8 cellular contexts compared by ENCODE assay signal in the genomic region with DNA sequence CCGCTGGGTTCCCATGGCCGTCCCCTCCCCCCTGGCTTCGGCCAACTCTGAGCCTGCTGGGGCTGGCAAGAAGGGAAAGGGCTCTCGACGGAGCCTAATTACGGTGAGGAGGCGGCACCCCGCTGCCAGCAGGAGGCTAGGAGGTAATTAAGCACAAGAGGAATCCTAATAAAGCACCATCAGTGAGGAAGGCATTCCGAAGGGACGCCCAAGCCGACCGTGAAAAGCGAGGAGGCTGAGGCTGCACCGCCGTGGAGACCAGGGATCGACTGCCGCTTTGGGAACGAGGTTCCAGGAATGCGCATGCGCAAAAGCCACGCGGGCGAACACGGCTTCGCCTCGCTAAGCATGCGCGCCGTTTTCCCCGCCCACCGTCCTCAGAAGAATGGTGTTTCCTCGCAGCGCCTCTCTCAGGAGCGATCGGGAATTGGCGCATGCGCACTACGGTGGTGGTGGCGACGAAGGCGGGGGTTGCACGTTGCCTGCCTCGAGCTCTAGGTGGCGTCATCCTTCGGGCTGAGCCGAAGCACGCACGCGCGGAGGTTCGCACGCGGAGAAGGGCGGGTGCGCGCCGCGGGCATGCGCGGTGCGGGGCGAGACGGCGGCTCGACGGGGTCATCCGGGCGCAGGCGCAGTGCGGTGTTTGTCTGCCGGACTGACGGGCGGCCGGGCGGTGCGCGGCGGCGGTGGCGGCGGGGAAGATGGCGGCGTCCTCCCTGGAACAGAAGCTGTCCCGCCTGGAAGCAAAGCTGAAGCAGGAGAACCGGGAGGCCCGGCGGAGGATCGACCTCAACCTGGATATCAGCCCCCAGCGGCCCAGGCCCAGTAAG. TPM values are rescaled to one million over a fixed set of nuclear protein-coding genes. Genes with fewer than 3 reads are reported as not detected.
A peak's percentile ranks its signal among the peaks of the same experiment; 100 is the strongest.
DNase-seq lines count a peak whose midpoint lies in the region; ATAC-seq, FAIRE-seq and TF ChIP-seq lines count a peak whose summit lies in the region.

TSS of gene MAP2K7 (plus strand) at position 634 of the 830 bp plus-strand sequence. CDS start at position 702, 68 bp downstream.

- H2AFZ ChIP-seq in H1 (ENCODE audit: low read length): no peak within 1 kb of the TSS

- H3K56ac ChIP-seq in H1 (replicated peaks; ENCODE audit: insufficient read length, low read depth, low read length): peak within 1 kb of the TSS; percentile 92

- H3K4me2 ChIP-seq in H1 (ENCODE audit: insufficient read depth in 1 of 2, low read depth in 2 of 2, low read length in 2 of 2): peak within 1 kb of the TSS; percentile 90 to 97

- H3K4me3 Mint-ChIP-seq in Calu3 (ENCODE audit: low read depth, unreplicated experiment) (peak within 1 kb of the TSS; percentile 90), memory B cell (peak within 1 kb of the TSS; percentile 93)

- FAIRE-seq in H1 (lab: Jason Lieb, UNC): peak; percentile 89

- peaks cover 0 to 13% (median 7%) of the 10 kb centered on the region in 4 experiments; a peak in 5 of 7 replicates for H3K4me1 ChIP-seq in H1 (replicated peaks in 1 of 4; ENCODE audit: control insufficient read depth in 3 of 4, insufficient read depth in 4 of 4, low read length in 3 of 4)

- peak within 1 kb of the TSS; percentile 95 for H2BK5ac ChIP-seq in H1 (ENCODE audit: low read depth, low read length)

- peak within 1 kb of the TSS; percentile 74; the same call in 1 of the 2 replicates for H3K27ac ChIP-seq in H1 (ENCODE audit: low read depth, low read length)

- POLR2A ChIA-PET in H1 (lab: Charles Lee; ENCODE audit: partially characterized antibody): interaction anchor here (0.7 to 5.0 kb wide), 13 partner anchors 9 to 46 kb away, joined by 3 to 22 read pairs (median 4); partner anchors contain the start of genes LRRC8E, SNAPC2 and TGFBR3L

- H3K9me3 Mint-ChIP-seq in Calu3 (ENCODE audit: low read depth, unreplicated experiment) (no peaks in the 10 kb centered on the region), memory B cell (no peaks in the 10 kb centered on the region)

- peaks cover 9% of the 10 kb centered on the region for H3K79me1 ChIP-seq in H1 (ENCODE audit: low read depth, low read length)

- DNase-seq in Calu3: peak; percentile 98
- DNase-seq in HUDEP-2 (lab: John Stamatoyannopoulos, UW; ENCODE audit: unreplicated experiment in 76 of 76): peak; percentile 93 to 100 (median 100)
- DNase-seq in NOMO-1 treated with dmso at 0.1 percent for 144 hours (lab: John Stamatoyannopoulos, UW; ENCODE audit: unreplicated experiment): peak; percentile 98
- peak; percentile 100 for DNase-seq in activated CD8-positive, alpha-beta memory T cell treated with anti-CD3 and anti-CD28 coated beads for 48 hours (ENCODE audit: low read depth in 2 of 3, low spot score in 2 of 3)
- peak; percentile 100 for DNase-seq in H1 (ENCODE audit: low read depth in 1 of 2, low spot score in 2 of 2)
- DNase-seq in memory B cell (ENCODE audit: low spot score in 2 of 2): peak; percentile 99 to 100
- DNase-seq in stimulated activated CD8-positive, alpha-beta memory T cell treated with anti-CD3 and anti-CD28 coated beads, Interleukin-12 subunit alpha, Interleukin-12 subunit beta, amount 100 ng/mL, for 24 hours (ENCODE audit: extremely low read depth): peak; percentile 100

- peak within 1 kb of the TSS; percentile 90 for H4K91ac ChIP-seq in H1 (replicated peaks; ENCODE audit: insufficient read length, low read length)

- H3K27me3 ChIP-seq in H1 (replicated peaks in 1 of 4; ENCODE audit: control insufficient read depth in 3 of 4, extremely low read depth in 1 of 4, insufficient read depth in 3 of 4, low read length in 3 of 4): no peaks in the 10 kb centered on the region

- H3K27me3 Mint-ChIP-seq in Calu3 (ENCODE audit: unreplicated experiment) (no peaks in the 10 kb centered on the region), memory B cell (peaks cover 2% of the 10 kb centered on the region)

- H2BK20ac ChIP-seq in H1 (ENCODE audit: low read length): no peak within 1 kb of the TSS

- H4K5ac ChIP-seq in H1 (ENCODE audit: insufficient read length, low read depth, low read length): peak within 1 kb of the TSS; percentile 97

- TF ChIP-seq CTCF in Calu3 (IDR thresholded peaks at IDR 0.05; ENCODE audit: unreplicated experiment) (no peak), H1 (IDR thresholded peaks at IDR 0.05; ENCODE audit: control extremely low read depth in 1 of 3, insufficient read depth in 1 of 3, low read depth in 1 of 3, low read length in 3 of 3) (peak; percentile 83 to 95 (median 94))

- 0 out of 2 replicates have a peak within 1 kb of the TSS, but pooled peaks have one; percentile 62 for H2BK12ac ChIP-seq in H1 (ENCODE audit: low read depth, low read length)

- H4K20me1 ChIP-seq in H1 (replicated peaks in 1 of 2; ENCODE audit: control insufficient read depth in 1 of 2, insufficient read depth in 2 of 2, low read length in 2 of 2): peaks cover 3 to 10% of the 10 kb centered on the region in 2 experiments

- H3K23me2 ChIP-seq in H1 (ENCODE audit: low read depth, low read length): peaks cover 13% of the 10 kb centered on the region

- CTCF ChIA-PET in Calu3 (lab: Charles Lee) (interaction anchor here (0.6 to 1.5 kb wide), 4 partner anchors 9 to 50 kb away, joined by 3 to 5 read pairs (median 4); partner anchors contain the start of gene SNAPC2), H1 (lab: Charles Lee; ENCODE audit: partially characterized antibody) (interaction anchor here (0.5 to 4.9 kb wide), 17 partner anchors 11 to 273 kb away, joined by 3 to 14 read pairs (median 4); partner anchors contain the start of genes PRR36 and TGFBR3L)

- ATAC-seq in GM21381 (IDR thresholded peaks at IDR 0.05; ENCODE audit: unreplicated experiment) (peak; percentile 84), memory B cell (ENCODE audit: low read depth) (peak; percentile 74)

- H3K18ac ChIP-seq in H1 (ENCODE audit: extremely low read depth, low read length): peak within 1 kb of the TSS; percentile 86

- 0 out of 2 replicates have a peak within 1 kb of the TSS, but pooled peaks have one; percentile 48 for H2BK15ac ChIP-seq in H1 (ENCODE audit: low read length)

- H3K4me3 ChIP-seq in H1 (ENCODE audit: extremely low read depth in 1 of 4, insufficient read depth in 2 of 4, low read depth in 3 of 4, low read length in 4 of 4): peak within 1 kb of the TSS; percentile 45 to 91 (median 82)

- H3K4me1 Mint-ChIP-seq in Calu3 (ENCODE audit: low read depth, unreplicated experiment) (peaks cover 16% of the 10 kb centered on the region), memory B cell (peaks cover 29% of the 10 kb centered on the region)

- peak within 1 kb of the TSS; percentile 97 for H4K8ac ChIP-seq in H1 (ENCODE audit: extremely low read depth, insufficient read depth, low read length)

- peak in 1 of 2 experiments; percentile 92; a peak in 2 of 3 replicates for TF ChIP-seq POLR2A in H1 (IDR thresholded peaks at IDR 0.05; ENCODE audit: control extremely low read depth in 1 of 2, low read depth in 2 of 2, low read length in 2 of 2)

- intact Hi-C loops in Calu3 (cut with micrococcal nuclease; ENCODE audit: unreplicated experiment): no loop called here

- 2% methylated on average over 69 of the region's 89 CpGs; no CpG with 5 or more reads in 1 of the 2 experiments for WGBS in H1 (ENCODE audit: extremely low coverage in 1 of 2, insufficient coverage in 1 of 2, insufficient read length in 1 of 2, insufficient replicate concordance in 2 of 2, low coverage in 1 of 2, low lambda C conversion rate in 2 of 2, missing lambda C conversion rate in 1 of 2), 2 experiments

- H3K79me2 ChIP-seq in H1 (ENCODE audit: control insufficient read depth in 1 of 2, insufficient read depth in 2 of 2, low read length in 2 of 2): peaks cover 0 to 22% of the 10 kb centered on the region in 2 experiments; a peak in 2 of 4 replicates

- TF ChIP-seq EP300 in H1 (IDR thresholded peaks at IDR 0.05; ENCODE audit: borderline replicate concordance in 1 of 2, low read depth in 2 of 2, low read length in 2 of 2): no peak

- H3K9ac ChIP-seq in H1 (replicated peaks in 1 of 4; ENCODE audit: extremely low read depth in 1 of 4, low read depth in 3 of 4, low read length in 3 of 4): peak within 1 kb of the TSS; percentile 49 to 64 (median 62)

- H2AK5ac ChIP-seq in H1 (ENCODE audit: low read depth, low read length): peak within 1 kb of the TSS; percentile 82; the same call in 1 of the 2 replicates

- peak within 1 kb of the TSS; percentile 92 for H3K4ac ChIP-seq in H1 (replicated peaks; ENCODE audit: insufficient read length, low read depth, low read length)

- no peak within 1 kb of the TSS for H3K23ac ChIP-seq in H1 (ENCODE audit: insufficient read length)

- peaks cover 45% of the 10 kb centered on the region for H3K36me3 Mint-ChIP-seq in Calu3 (ENCODE audit: insufficient read depth, unreplicated experiment)
- peaks cover 7% of the 10 kb centered on the region for H3K36me3 Mint-ChIP-seq in memory B cell

- no peaks in the 10 kb centered on the region; a peak in 2 of 8 replicates for H3K36me3 ChIP-seq in H1 (ENCODE audit: control insufficient read depth in 2 of 4, insufficient read depth in 4 of 4, low read length in 3 of 4)

- H2BK120ac ChIP-seq in H1 (replicated peaks; ENCODE audit: low read depth, low read length): no peak within 1 kb of the TSS

- no peaks in the 10 kb centered on the region for H3K9me3 ChIP-seq in H1 (ENCODE audit: insufficient read depth in 2 of 2, low read depth in 1 of 2, low read length in 1 of 2)

- H3K27ac Mint-ChIP-seq in Calu3 (ENCODE audit: unreplicated experiment) (peak within 1 kb of the TSS; percentile 95), memory B cell (peak within 1 kb of the TSS; percentile 94)

- H3K14ac ChIP-seq in H1 (ENCODE audit: insufficient read length): no peak within 1 kb of the TSS

- BruUV-seq in Calu3 (replicated peaks; lab: Mats Ljungman, UMichigan): no TSS peak

- peak; percentile 38 to 48; a peak in 3 of 4 replicates for TF ChIP-seq RAD21 in H1 (IDR thresholded peaks at IDR 0.05 in 1 of 2, conservative IDR thresholded peaks at IDR 0.05 in 1 of 2; ENCODE audit: low read depth in 2 of 2, low read length in 2 of 2)

TF ChIP-seq in H1, 55 proteins besides CTCF, POLR2A, EP300 and RAD21 (continues in another document):
- peak; percentile 88 for TF ChIP-seq YY1 (IDR thresholded peaks at IDR 0.05; ENCODE audit: low read depth, low read length)
- TF ChIP-seq PHF8 (conservative IDR thresholded peaks at IDR 0.05; ENCODE audit: low read depth, low read length): peak; percentile 74
- TF ChIP-seq NRF1 (IDR thresholded peaks at IDR 0.05; ENCODE audit: low read depth, low read length): peak; percentile 86
- no peak for TF ChIP-seq CHD1 (IDR thresholded peaks at IDR 0.05; ENCODE audit: low read depth, low read length)

RNA-seq across cellular contexts. Expression of gene MAP2K7, which starts in this region (rescaled TPM):
- 27.0 and 28.0 TPM in 2 replicates for total RNA-seq in Calu3 (2022)
- total RNA-seq in H1 (2021; fragmentation: NEBNext Ultra II Directional; extraction: Animal tissue kit (Norgen Biotek cat#: 25700)): 38.3 and 41.5 TPM in 2 replicates
- polyA plus RNA-seq in H1 (2011; rRNA removed): 8.9 and 16.6 TPM in 2 replicates
- polyA plus RNA-seq in H1 (2011; cell fraction: cytosol; rRNA removed): 16.5 TPM
- polyA plus RNA-seq in H1 (2011; cell fraction: nucleus; rRNA removed): 35.7 TPM
- polyA plus RNA-seq in H1 (2012, experiment 1 of 2): 20.9 to 28.0 TPM (median 25.4 TPM) in 4 replicates
- polyA plus RNA-seq in H1 (2012, experiment 2 of 2): 25.2 TPM
- 28.9 TPM for polyA plus RNA-seq in H1 (2013, experiment 1 of 2)
- 27.2 TPM for polyA plus RNA-seq in H1 (2013, experiment 2 of 2)
- polyA minus RNA-seq in H1 (2011; rRNA and poly(A)+ RNA removed): 9.2 and 11.4 TPM in 2 replicates
- polyA minus RNA-seq in H1 (2011; cell fraction: cytosol; rRNA and poly(A)+ RNA removed): 17.8 TPM
- polyA minus RNA-seq in H1 (2011; cell fraction: nucleus; rRNA and poly(A)+ RNA removed): 14.4 TPM

Comparison
In these comparisons a context has a peak if more than half of its experiments do, and no peak if none do; other contexts are left out.
1. Peak in every context shown above with its lines: DNase-seq, ATAC-seq, H3K4me3 ChIP-seq and H3K27ac ChIP-seq.